Comparison of ENCODE assay signal across 16 cellular contexts in the genomic region with DNA sequence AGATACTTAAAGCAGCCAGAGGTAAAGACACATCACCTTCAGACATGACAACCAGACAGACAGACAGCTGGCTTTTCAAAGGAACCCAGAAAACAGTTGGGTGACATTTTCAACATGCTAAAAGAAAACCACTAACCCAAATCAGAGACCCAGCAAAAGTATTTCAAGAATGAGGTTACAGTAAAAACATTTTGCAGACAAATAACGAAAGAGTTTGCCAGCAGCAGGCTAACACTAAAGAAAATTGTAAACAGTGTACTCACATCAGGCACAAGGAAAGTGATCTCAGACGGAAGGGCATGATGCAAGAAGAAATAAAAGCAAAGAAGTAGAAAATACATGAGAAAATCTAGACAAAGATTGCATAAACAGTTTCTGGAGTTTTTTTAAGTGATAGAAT. TPM values are rescaled to one million over a fixed set of nuclear protein-coding genes. Genes with fewer than 3 reads are reported as not detected.
DNase-seq lines count a peak whose midpoint lies in the region; ATAC-seq and TF ChIP-seq lines count a peak whose summit lies in the region.
"Had no signal": no experiment of that assay in that cellular context is flagged by ENCODE, and none has a peak within 500 bp of the region (broad histone marks: within the 10 kb centered on the region; RNA-seq: fewer than 3 reads in every experiment).

No MANE protein-coding gene starts in this region.

- H3K27me3 Mint-ChIP-seq in CD4-positive, CD25-positive, alpha-beta regulatory T cell: peaks cover 11% of the 10 kb centered on the region

- H3K9me2 ChIP-seq in GM23248 (ENCODE audit: insufficient read depth): no peaks in the 10 kb centered on the region

- no peak overlapping the region for H3K27ac ChIP-seq in CD4-positive, CD25-positive, alpha-beta regulatory T cell (ENCODE audit: insufficient read depth, low read length, poor library complexity, severe bottlenecking)
- no peak overlapping the region for H3K27ac ChIP-seq in GM23248
- no peak overlapping the region for H3K27ac ChIP-seq in esophagus squamous epithelium
- no peak overlapping the region for H3K27ac ChIP-seq in upper lobe of left lung
- H3K27ac ChIP-seq: esophagus muscularis mucosa had no signal

- H3K79me2 ChIP-seq in GM23248 (ENCODE audit: insufficient read depth): no peaks in the 10 kb centered on the region

- peaks cover 13 to 42% (median 16%) of the 10 kb centered on the region in 4 donors for H3K4me1 Mint-ChIP-seq in CD4-positive, CD25-positive, alpha-beta regulatory T cell

- H2AFZ ChIP-seq in GM23248: no peak overlapping the region

- intact Hi-C loops in esophagus squamous epithelium (cut with DNase I): no loop called here

- no peaks in the 10 kb centered on the region for H3K9me3 ChIP-seq in CD4-positive, CD25-positive, alpha-beta regulatory T cell (ENCODE audit: control insufficient read depth in 2 of 2, low read length in 2 of 2)
- no peaks in the 10 kb centered on the region for H3K9me3 ChIP-seq in GM23248 (ENCODE audit: low read depth)
- no peaks in the 10 kb centered on the region for H3K9me3 ChIP-seq in esophagus squamous epithelium
- no peaks in the 10 kb centered on the region for H3K9me3 ChIP-seq in upper lobe of left lung
- H3K9me3 ChIP-seq: Caco-2, esophagus muscularis mucosa had no signal

- peaks cover 5% of the 10 kb centered on the region; the same call in 1 of the 2 replicates for H3F3A ChIP-seq in GM23248 (ENCODE audit: insufficient read depth)

- H3K36me3 Mint-ChIP-seq in CD4-positive, CD25-positive, alpha-beta regulatory T cell: no peaks in the 10 kb centered on the region
- H3K36me3 Mint-ChIP-seq: stimulated activated effector memory CD8-positive, alpha-beta T cell treated with anti-CD3 and anti-CD28 coated beads, Interleukin-12 subunit alpha, Interleukin-12 subunit beta, amount 100 ng/mL, for 72 hours had no signal

- no peaks in the 10 kb centered on the region for H3K27me3 ChIP-seq in CD4-positive, CD25-positive, alpha-beta regulatory T cell (ENCODE audit: control insufficient read depth, insufficient read depth, low read length)
- no peaks in the 10 kb centered on the region for H3K27me3 ChIP-seq in GM23248 (replicated peaks; ENCODE audit: insufficient read depth)
- H3K27me3 ChIP-seq in esophagus squamous epithelium: no peaks in the 10 kb centered on the region
- no peaks in the 10 kb centered on the region for H3K27me3 ChIP-seq in upper lobe of left lung
- H3K27me3 ChIP-seq: esophagus muscularis mucosa had no signal

- no peak overlapping the region for H3K4me3 ChIP-seq in CD4-positive, CD25-positive, alpha-beta regulatory T cell (ENCODE audit: low read depth, low read length)
- H3K4me3 ChIP-seq in GM23248 (no peak overlapping the region), esophagus squamous epithelium (no peak overlapping the region), upper lobe of left lung (no peak overlapping the region)
- H3K4me3 ChIP-seq: esophagus muscularis mucosa, lung had no signal

- H3K4me2 ChIP-seq in GM23248 (ENCODE audit: unreplicated experiment): no peak overlapping the region

- H3K4me1 ChIP-seq in CD4-positive, CD25-positive, alpha-beta regulatory T cell (ENCODE audit: control insufficient read depth, insufficient read depth, low read length, poor library complexity, severe bottlenecking): peaks cover 24% of the 10 kb centered on the region
- no peaks in the 10 kb centered on the region for H3K4me1 ChIP-seq in GM23248 (ENCODE audit: insufficient read depth)
- H3K4me1 ChIP-seq in esophagus squamous epithelium: peaks cover 0 to 8% (median 0%) of the 10 kb centered on the region in 3 donors
- H3K4me1 ChIP-seq in upper lobe of left lung: peaks cover 9 to 14% (median 11%) of the 10 kb centered on the region in 4 donors
- H3K4me1 ChIP-seq: Caco-2 had no signal

- no peak overlapping the region for H3K9ac ChIP-seq in GM23248

- peak overlapping the region; percentile 55 to 77 (median 58) for H3K27ac Mint-ChIP-seq in CD4-positive, CD25-positive, alpha-beta regulatory T cell
- H3K27ac Mint-ChIP-seq: stimulated activated effector memory CD8-positive, alpha-beta T cell treated with anti-CD3 and anti-CD28 coated beads, Interleukin-12 subunit alpha, Interleukin-12 subunit beta, amount 100 ng/mL, for 72 hours had no signal

- no peak for TF ChIP-seq EP300 in upper lobe of left lung (IDR thresholded peaks at IDR 0.05)

- WGBS in GM23248 (ENCODE audit: low coverage in 1 of 2, low lambda C conversion rate in 2 of 2, missing lambda C conversion rate in 2 of 2), 2 experiments: 31 to 33% methylated on average over 2 of the region's 2 CpGs
- WGBS in esophagus squamous epithelium, 2 donors: 24 to 26% methylated on average over 2 of the region's 2 CpGs
- 36 to 54% methylated on average over 2 of the region's 2 CpGs for WGBS in upper lobe of left lung, 2 donors

- no peaks in the 10 kb centered on the region for H4K20me1 ChIP-seq in GM23248 (ENCODE audit: insufficient read depth)

- peaks cover 0 to 6% (median 0%) of the 10 kb centered on the region in 7 donors for H3K9me3 Mint-ChIP-seq in CD4-positive, CD25-positive, alpha-beta regulatory T cell
- H3K9me3 Mint-ChIP-seq: stimulated activated effector memory CD8-positive, alpha-beta T cell treated with anti-CD3 and anti-CD28 coated beads, Interleukin-12 subunit alpha, Interleukin-12 subunit beta, amount 100 ng/mL, for 72 hours had no signal

- TF ChIP-seq POLR2A in esophagus squamous epithelium (IDR thresholded peaks at IDR 0.05) (no peak), upper lobe of left lung (IDR thresholded peaks at IDR 0.05) (no peak)

- peak in 2 of 3 donors; percentile 31 to 53 for DNase-seq in CD4-positive, CD25-positive, alpha-beta regulatory T cell
- peak; percentile 57 for DNase-seq in GM23248
- peak; percentile 18 for DNase-seq in amniotic stem cell (lab: John Stamatoyannopoulos, UW)
- DNase-seq in myocyte (ENCODE audit: low read depth): peak; percentile 18
- DNase-seq in esophagus squamous epithelium (lab: John Stamatoyannopoulos, UW): no peak
- DNase-seq in upper lobe of left lung: no peak
- DNase-seq: anterior cingulate cortex, Caco-2, dermis blood vessel endothelial cell, NCI-H1105, NCI-H2171 had no signal

- TF ChIP-seq CTCF in esophagus squamous epithelium (IDR thresholded peaks at IDR 0.05) (no peak), upper lobe of left lung (IDR thresholded peaks at IDR 0.05) (no peak)

- H3K4me3 Mint-ChIP-seq in CD4-positive, CD25-positive, alpha-beta regulatory T cell: peak overlapping the region in 3 of 4 donors; percentile 21 to 47 (median 39)
- H3K4me3 Mint-ChIP-seq: stimulated activated effector memory CD8-positive, alpha-beta T cell treated with anti-CD3 and anti-CD28 coated beads, Interleukin-12 subunit alpha, Interleukin-12 subunit beta, amount 100 ng/mL, for 72 hours had no signal

- no peaks in the 10 kb centered on the region for H3K36me3 ChIP-seq in CD4-positive, CD25-positive, alpha-beta regulatory T cell (ENCODE audit: control insufficient read depth, insufficient read depth, low read length)
- H3K36me3 ChIP-seq in GM23248 (ENCODE audit: low read depth) (no peaks in the 10 kb centered on the region), esophagus squamous epithelium (no peaks in the 10 kb centered on the region), upper lobe of left lung (no peaks in the 10 kb centered on the region)
- H3K36me3 ChIP-seq: esophagus muscularis mucosa had no signal

- ATAC-seq in CD4-positive, CD25-positive, alpha-beta regulatory T cell (ENCODE audit: low read depth in 2 of 2): peak in 1 of 2 donors; percentile 13
- no peak for ATAC-seq in GM18870 (IDR thresholded peaks at IDR 0.05; ENCODE audit: unreplicated experiment)
- no peak for ATAC-seq in GM19023 (IDR thresholded peaks at IDR 0.05; ENCODE audit: unreplicated experiment)
- ATAC-seq in upper lobe of left lung (ENCODE audit: low FRiP score in 2 of 2): no peak
- ATAC-seq: stimulated activated effector memory CD8-positive, alpha-beta T cell treated with anti-CD3 and anti-CD28 coated beads, Interleukin-12 subunit alpha, Interleukin-12 subunit beta, amount 100 ng/mL, for 72 hours had no signal

- in situ Hi-C loops in GM23248 (cut with MboI): no loop called here

RNA-seq across cellular contexts. Expression of a gene that starts 46.4 kb away (rescaled TPM):
- 108 TPM for total RNA-seq in CD4-positive, CD25-positive, alpha-beta regulatory T cell
- polyA plus RNA-seq in CD4-positive, CD25-positive, alpha-beta regulatory T cell: 100 to 1,000 TPM; 153 to 161 (median 159) TPM
- 86.6 and 90.0 TPM in 2 replicates for total RNA-seq in GM23248 (2014; rRNA removed; shearing (Covaris generic))
- 96.2 and 99.6 TPM in 2 replicates for polyA plus RNA-seq in GM23248 (2016; fragmentation: Nextera tagmentation; extraction: Ambion mirVana)
- total RNA-seq in myocyte: 82.6 and 89.3 TPM in 2 replicates
- polyA plus RNA-seq in myocyte (2012): 81.2 TPM
- 10 to 100 TPM; 39.3 to 64.6 (median 46.8) TPM for total RNA-seq in esophagus squamous epithelium
- total RNA-seq in upper lobe of left lung: 10 to 100 TPM; 45.7 to 87.7 (median 62.5) TPM

RNA-seq across cellular contexts. Expression of a gene that starts 58.9 kb away (rescaled TPM):
- 49.4 TPM for total RNA-seq in CD4-positive, CD25-positive, alpha-beta regulatory T cell
- polyA plus RNA-seq in CD4-positive, CD25-positive, alpha-beta regulatory T cell: 100 to 1,000 TPM; 153 to 168 (median 157) TPM
- total RNA-seq in GM23248 (2014; rRNA removed; shearing (Covaris generic)): 114 and 120 TPM in 2 replicates
- polyA plus RNA-seq in GM23248 (2016; fragmentation: Nextera tagmentation; extraction: Ambion mirVana): 122 and 126 TPM in 2 replicates
- total RNA-seq in myocyte: 98.4 and 108 TPM in 2 replicates
- 89.7 TPM for polyA plus RNA-seq in myocyte (2012)
- 10 to 100 TPM; 53.5 to 97.4 (median 70.8) TPM for total RNA-seq in esophagus squamous epithelium
- 10 to 100 TPM; 47.1 to 84.8 (median 58.5) TPM for total RNA-seq in upper lobe of left lung

Comparison
In these comparisons a context has a peak if more than half of its experiments do, and no peak if none do; other contexts are left out.
1. DNase-seq: peak in CD4-positive, CD25-positive, alpha-beta regulatory T cell (2 of 3), GM23248 (single experiment), amniotic stem cell (single experiment) and myocyte (single experiment); none in esophagus squamous epithelium (single experiment) and upper lobe of left lung (0 of 2).